15 cellular contexts compared by ENCODE assay signal in the genomic region with DNA sequence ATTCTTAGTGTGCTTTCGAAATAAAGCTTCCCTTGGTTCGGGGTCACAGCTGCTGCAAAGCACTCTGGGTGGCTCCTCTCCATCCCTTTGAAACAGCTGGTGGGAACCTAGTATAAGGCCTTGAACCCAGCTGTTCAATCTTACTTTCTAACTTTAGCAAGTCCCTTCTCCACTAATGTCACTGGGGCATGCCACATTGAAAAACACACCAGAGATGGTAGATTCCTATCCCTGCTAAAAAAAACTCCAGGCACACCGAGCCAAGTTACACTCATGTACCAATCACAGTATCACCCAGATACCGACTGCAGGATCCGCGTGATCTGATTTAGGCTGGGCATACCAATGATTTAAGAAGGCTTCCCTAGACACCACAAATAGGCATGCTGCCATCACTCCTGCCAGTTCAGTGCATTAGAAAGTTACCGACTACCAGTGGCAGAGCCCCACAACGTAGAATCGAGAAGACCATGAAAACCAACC.
DNase-seq lines count a peak whose midpoint lies in the region; ATAC-seq and TF ChIP-seq lines count a peak whose summit lies in the region.
"Had no signal": no experiment of that assay in that cellular context is flagged by ENCODE, and none has a peak within 500 bp of the region (broad histone marks: within the 10 kb centered on the region; RNA-seq: fewer than 3 reads in every experiment).

No MANE protein-coding gene starts in this region.

- no peak for TF ChIP-seq POLR2A in testis (IDR thresholded peaks at IDR 0.05)

- no peaks in the 10 kb centered on the region for H3K9me3 ChIP-seq in MG63
- H3K9me3 ChIP-seq in lung (ENCODE audit: control insufficient read depth in 2 of 2, insufficient read depth in 1 of 2, low read length in 1 of 2) = no peaks in the 10 kb centered on the region
- no peaks in the 10 kb centered on the region for H3K9me3 ChIP-seq in testis
- H3K9me3 ChIP-seq: BLaER1 had no signal

- 72 to 77% methylated on average over 9 of the region's 9 CpGs for WGBS in lung, 2 donors
- 52 to 83% methylated on average over 9 of the region's 9 CpGs for WGBS in testis, 2 donors

- H3K27me3 ChIP-seq in MG63 (no peaks in the 10 kb centered on the region), lung (ENCODE audit: control insufficient read depth, insufficient read depth) (no peaks in the 10 kb centered on the region), testis (no peaks in the 10 kb centered on the region)
- H3K27me3 ChIP-seq: BLaER1 had no signal

- H3K9me3 Mint-ChIP-seq in endothelial cell (ENCODE audit: unreplicated experiment) = no peaks in the 10 kb centered on the region
- no peaks in the 10 kb centered on the region for H3K9me3 Mint-ChIP-seq in nephron progenitor cell
- H3K9me3 Mint-ChIP-seq: activated naive CD4-positive, alpha-beta T cell treated with anti-CD3 and anti-CD28 coated beads, Interleukin-2, amount 50 U/mL, for 72 hours; activated T-cell treated with anti-CD3 and anti-CD28 coated beads, Interleukin-2, amount 50 U/mL, for 24 hours; naive B cell had no signal

- ATAC-seq in lung (ENCODE audit: insufficient read depth, low FRiP score) (no peak), omental fat pad (ENCODE audit: low FRiP score) (no peak), HG03025 (IDR thresholded peaks at IDR 0.05; ENCODE audit: low FRiP score, unreplicated experiment) (no peak)
- ATAC-seq: activated naive CD4-positive, alpha-beta T cell treated with anti-CD3 and anti-CD28 coated beads, Interleukin-2, amount 50 U/mL, for 72 hours had no signal

- H3K27ac Mint-ChIP-seq in endothelial cell (ENCODE audit: unreplicated experiment) = peak overlapping the region; percentile 50
- no peak overlapping the region for H3K27ac Mint-ChIP-seq in nephron progenitor cell
- H3K27ac Mint-ChIP-seq: activated naive CD4-positive, alpha-beta T cell treated with anti-CD3 and anti-CD28 coated beads, Interleukin-2, amount 50 U/mL, for 72 hours; activated T-cell treated with anti-CD3 and anti-CD28 coated beads, Interleukin-2, amount 50 U/mL, for 24 hours; naive B cell had no signal

- H3K4me3 ChIP-seq in MG63 = 0 out of 2 replicates have a peak overlapping the region, but pooled peaks have one; percentile 4
- no peak overlapping the region for H3K4me3 ChIP-seq in lung
- no peak overlapping the region for H3K4me3 ChIP-seq in testis
- H3K4me3 ChIP-seq: BLaER1 had no signal

- H3K27ac ChIP-seq in lung (ENCODE audit: low read depth in 1 of 2, low read length in 1 of 2) (peak overlapping the region; percentile 38 to 47), testis (no peak overlapping the region)
- H3K27ac ChIP-seq: BLaER1 had no signal

- DNase-seq in MG63 (peak; percentile 88), endothelial cell (ENCODE audit: low spot score) (no peak), lung (ENCODE audit: low spot score) (no peak), testis (peak; percentile 62), nephron progenitor cell (no peak), omental fat pad (ENCODE audit: low spot score) (no peak)
- DNase-seq: activated CD4-positive, alpha-beta T cell treated with anti-CD3 and anti-CD28 coated beads, Interleukin-2, amount 50 U/mL, for 1 hour; activated T-cell treated with anti-CD3 and anti-CD28 coated beads, Interleukin-2, amount 50 U/mL, for 24 hours; DMS79 treated with DMSO at 0.1 percent for 48 hours; glutamatergic neuron; GOT3; naive B cell had no signal

- TF ChIP-seq CTCF in endothelial cell (IDR thresholded peaks at IDR 0.05; ENCODE audit: unreplicated experiment) (no peak), lung (IDR thresholded peaks at IDR 0.05; ENCODE audit: control extremely low read depth, extremely low read depth) (no peak), testis (IDR thresholded peaks at IDR 0.05) (no peak), nephron progenitor cell (IDR thresholded peaks at IDR 0.05) (no peak), omental fat pad (IDR thresholded peaks at IDR 0.05) (no peak)

- H3K4me1 ChIP-seq in lung (ENCODE audit: control insufficient read depth in 2 of 2, insufficient read depth in 2 of 2, low read length in 2 of 2) (peaks cover 11 to 26% of the 10 kb centered on the region in 2 donors), testis (peaks cover 12% of the 10 kb centered on the region)
- H3K4me1 ChIP-seq: BLaER1 had no signal

- H3K36me3 Mint-ChIP-seq in endothelial cell (ENCODE audit: low read depth, unreplicated experiment) = peaks cover 7% of the 10 kb centered on the region
- H3K36me3 Mint-ChIP-seq in nephron progenitor cell (ENCODE audit: low read depth) = no peaks in the 10 kb centered on the region
- H3K36me3 Mint-ChIP-seq: activated naive CD4-positive, alpha-beta T cell treated with anti-CD3 and anti-CD28 coated beads, Interleukin-2, amount 50 U/mL, for 72 hours; naive B cell had no signal

- intact Hi-C loops in testis (cut with DNase I; ENCODE audit: low total_unique reads) = no loop called here

- peaks cover 59% of the 10 kb centered on the region for H3K4me1 Mint-ChIP-seq in endothelial cell (ENCODE audit: unreplicated experiment)
- peaks cover 45% of the 10 kb centered on the region for H3K4me1 Mint-ChIP-seq in nephron progenitor cell
- H3K4me1 Mint-ChIP-seq: naive B cell had no signal

- H3K27me3 Mint-ChIP-seq in endothelial cell (ENCODE audit: unreplicated experiment) = peaks cover 6% of the 10 kb centered on the region
- no peaks in the 10 kb centered on the region for H3K27me3 Mint-ChIP-seq in nephron progenitor cell (ENCODE audit: low read depth, poor library complexity)

- H3K36me3 ChIP-seq in MG63 (peaks cover 28% of the 10 kb centered on the region), lung (ENCODE audit: control insufficient read depth in 2 of 2, insufficient read depth in 2 of 2, low read length in 2 of 2) (no peaks in the 10 kb centered on the region), testis (ENCODE audit: low read depth, missing control alignments) (no peaks in the 10 kb centered on the region)
- H3K36me3 ChIP-seq: BLaER1 had no signal

- no peak overlapping the region for H3K4me3 Mint-ChIP-seq in endothelial cell (ENCODE audit: unreplicated experiment)
- H3K4me3 Mint-ChIP-seq in nephron progenitor cell = no peak overlapping the region
- H3K4me3 Mint-ChIP-seq: activated T-cell treated with anti-CD3 and anti-CD28 coated beads, Interleukin-2, amount 50 U/mL, for 24 hours; naive B cell had no signal

Comparison
In these comparisons a context has a peak if more than half of its experiments do, and no peak if none do; other contexts are left out.
1. DNase-seq: peak in MG63 (single experiment) and testis (single experiment); none in endothelial cell (single experiment), lung (single experiment), nephron progenitor cell (single experiment) and omental fat pad (single experiment).
2. H3K27ac ChIP-seq: peak in lung (2 of 2); none in testis (0 of 2).